ENCODE assay signal across 19 cellular contexts in genomic region chr14:24252289-24253124, GRCh38.
"Had no signal": no experiment of that assay in that cellular context is flagged by ENCODE, and none has a peak within 500 bp of the region (broad histone marks: within the 10 kb centered on the region; RNA-seq: fewer than 3 reads in every experiment).

No MANE protein-coding gene starts in this region.

- H3K4me1 Mint-ChIP-seq: brain had no signal

- H3K9me3 Mint-ChIP-seq: activated naive CD4-positive, alpha-beta T cell treated with anti-CD3 and anti-CD28 coated beads, Interleukin-2, amount 50 U/mL, for 24 hours; brain; immature natural killer cell; memory B cell; naive B cell; stimulated activated effector memory CD8-positive, alpha-beta T cell treated with anti-CD3 and anti-CD28 coated beads, Interleukin-12 subunit alpha, Interleukin-12 subunit beta, amount 100 ng/mL, for 72 hours; T-helper 2 cell treated with Interferon-gamma antibody and Interleukin-4, amounts not matched to agents 5 μg/mL and 100 μg/mL, for 36 hours had no signal

- H3K27me3 Mint-ChIP-seq: activated naive CD4-positive, alpha-beta T cell treated with anti-CD3 and anti-CD28 coated beads, Interleukin-2, amount 50 U/mL, for 24 hours; memory B cell; naive B cell had no signal

- H3K27ac Mint-ChIP-seq: activated naive CD4-positive, alpha-beta T cell treated with anti-CD3 and anti-CD28 coated beads, Interleukin-2, amount 50 U/mL, for 24 hours; brain; immature natural killer cell; memory B cell had no signal

- H3K27ac ChIP-seq: foreskin keratinocyte, transverse colon, vagina, VCaP had no signal

- H3K27me3 ChIP-seq: foreskin keratinocyte, transverse colon, vagina had no signal

- ATAC-seq: mucosa of descending colon; stimulated activated effector memory CD8-positive, alpha-beta T cell treated with anti-CD3 and anti-CD28 coated beads, Interleukin-12 subunit alpha, Interleukin-12 subunit beta, amount 100 ng/mL, for 72 hours had no signal

- H3K4me3 Mint-ChIP-seq: activated naive CD4-positive, alpha-beta T cell treated with anti-CD3 and anti-CD28 coated beads, Interleukin-2, amount 50 U/mL, for 24 hours; brain; immature natural killer cell; memory B cell; naive B cell; stimulated activated effector memory CD8-positive, alpha-beta T cell treated with anti-CD3 and anti-CD28 coated beads, Interleukin-12 subunit alpha, Interleukin-12 subunit beta, amount 100 ng/mL, for 72 hours; T-helper 2 cell treated with Interferon-gamma antibody and Interleukin-4, amounts not matched to agents 5 μg/mL and 100 μg/mL, for 36 hours had no signal

- H3K36me3 Mint-ChIP-seq: brain, naive B cell had no signal

- H3K4me3 ChIP-seq: mucosa of descending colon, transverse colon, vagina had no signal

- DNase-seq: activated CD4-positive, CD25-positive, alpha-beta regulatory T cell treated with anti-CD3 and anti-CD28 coated beads, Interleukin-2, amount 50 U/mL, for 72 hours; activated gamma-delta T cell treated with Interleukin-2 at 50 U/mL for 16 hours; activated T-cell treated with anti-CD3 and anti-CD28 coated beads, Interleukin-2, amount 50 U/mL, for 1 hour; caudate nucleus; effector CD8-positive, alpha-beta T cell; immature natural killer cell; naive B cell; nucleus accumbens; retina; transverse colon had no signal

- H3K36me3 ChIP-seq: transverse colon, vagina had no signal

- H3K9me3 ChIP-seq: mucosa of descending colon, transverse colon, vagina had no signal

- H3K4me1 ChIP-seq: transverse colon, vagina had no signal
